In genomic region chr16:2432801-2433505, GRCh38 we compare ENCODE assay signal across 1 cellular context.
TF ChIP-seq lines count a peak whose summit lies in the region.

No MANE protein-coding gene starts in this region.

TF ChIP-seq in HepG2, 621 proteins besides CTCF, POLR2A, EP300 and RAD21:
- TF ChIP-seq ATF6 (CRISPR knock-in tag; conservative IDR thresholded peaks at IDR 0.05) (no peak), ZNF564 (CRISPR knock-in tag; IDR thresholded peaks at IDR 0.05) (no peak)
TF ChIP-seq in HepG2: peak in this region for 0.
